ENCODE assay signal across 8 cellular contexts in the genomic region with DNA sequence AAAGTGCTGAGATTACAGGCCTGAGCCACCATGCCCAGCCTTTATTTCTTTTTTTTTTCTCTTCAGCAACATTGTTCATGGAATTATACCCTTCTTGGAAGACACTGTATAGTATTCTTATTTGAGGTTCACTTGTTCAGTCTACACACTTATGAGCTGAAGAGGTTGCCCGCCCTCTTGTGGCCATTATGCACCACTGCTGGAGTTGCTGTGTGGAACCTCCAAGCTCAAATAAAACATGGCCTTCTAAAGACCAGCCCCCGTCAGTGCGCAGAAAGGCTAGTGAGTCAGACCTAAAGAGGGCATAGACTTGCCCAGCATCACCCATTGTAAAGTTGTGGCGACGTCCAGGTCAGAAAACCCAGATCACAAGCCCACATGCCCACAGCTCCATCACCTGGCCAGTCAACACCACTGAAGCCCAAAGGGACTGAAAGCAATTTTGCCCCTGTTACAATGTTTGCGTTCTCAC. TPM values are rescaled to one million over a fixed set of nuclear protein-coding genes. Genes with fewer than 3 reads are reported as not detected.
DNase-seq lines count a peak whose midpoint lies in the region; ATAC-seq and TF ChIP-seq lines count a peak whose summit lies in the region.

No MANE protein-coding gene starts in this region.

- H3K4me1 Mint-ChIP-seq in WTC11: peaks cover 33% of the 10 kb centered on the region
- peaks cover 6% of the 10 kb centered on the region for H3K4me1 Mint-ChIP-seq in central memory CD8-positive, alpha-beta T cell

- peak overlapping the region; percentile 72 for H3K27ac ChIP-seq in layer of hippocampus (ENCODE audit: low read depth, low read length)

- no peak overlapping the region for H3K4me3 Mint-ChIP-seq in WTC11
- H3K4me3 Mint-ChIP-seq in central memory CD8-positive, alpha-beta T cell: no peak overlapping the region

- DNase-seq in GM10266 (ENCODE audit: extremely low spot score) (peak; percentile 75), NCI-H2196 treated with DMSO at 0.1 percent for 48 hours (lab: John Stamatoyannopoulos, UW; ENCODE audit: unreplicated experiment) (peak; percentile 86), WTC11 (ENCODE audit: low spot score) (peak; percentile 66), 8988T (no peak)
- peak; percentile 34 for DNase-seq in central memory CD8-positive, alpha-beta T cell (ENCODE audit: low spot score in 2 of 2)
- DNase-seq in stimulated activated CD4-positive, alpha-beta T cell treated with anti-CD3 and anti-CD28 coated beads, Interleukin-2, amount 100 ng/mL, for 48 hours: peak; percentile 49 to 54

- TF ChIP-seq CTCF in GM10266 (IDR thresholded peaks at IDR 0.05; ENCODE audit: control insufficient read depth, insufficient read depth, low read depth, missing control alignments): peak; percentile 92
- peak; percentile 83 for TF ChIP-seq CTCF in WTC11 (IDR thresholded peaks at IDR 0.05)

- no peaks in the 10 kb centered on the region for H3K36me3 Mint-ChIP-seq in WTC11
- no peaks in the 10 kb centered on the region for H3K36me3 Mint-ChIP-seq in central memory CD8-positive, alpha-beta T cell (ENCODE audit: insufficient read depth)

- H3K9me3 Mint-ChIP-seq in WTC11: no peaks in the 10 kb centered on the region
- no peaks in the 10 kb centered on the region for H3K9me3 Mint-ChIP-seq in central memory CD8-positive, alpha-beta T cell

- CTCF ChIA-PET in WTC11 (lab: Charles Lee): interaction anchor here (0.5 to 6.6 kb wide), 64 partner anchors 10 to 601 kb away, joined by 3 to 126 read pairs (median 4); partner anchors contain the start of genes LURAP1, PIK3R3, POMGNT1 and RAD54L

- peak overlapping the region; percentile 84 for H3K27ac Mint-ChIP-seq in WTC11
- H3K27ac Mint-ChIP-seq in central memory CD8-positive, alpha-beta T cell (ENCODE audit: low read depth): no peak overlapping the region

- ATAC-seq in HG03039 (IDR thresholded peaks at IDR 0.05; ENCODE audit: unreplicated experiment) (peak; percentile 67), WTC11 (peak; percentile 84)
- peak; percentile 90 for ATAC-seq in central memory CD8-positive, alpha-beta T cell (replicated peaks; ENCODE audit: extremely low read depth, poor library complexity, severe bottlenecking)

- POLR2A ChIA-PET in WTC11 (lab: Charles Lee): interaction anchor here (0.6 to 1.5 kb wide), 7 partner anchors 14 to 1518 kb away, joined by 3 to 7 read pairs (median 3); partner anchors contain the start of gene POMGNT1

- H3K27me3 ChIP-seq in layer of hippocampus (ENCODE audit: control insufficient read depth, insufficient read depth, low read length): no peaks in the 10 kb centered on the region

- no peaks in the 10 kb centered on the region for H3K27me3 Mint-ChIP-seq in WTC11 (ENCODE audit: low read depth)
- H3K27me3 Mint-ChIP-seq in central memory CD8-positive, alpha-beta T cell: no peaks in the 10 kb centered on the region

TF ChIP-seq in WTC11, 78 proteins besides CTCF, POLR2A, EP300 and RAD21:
- TF ChIP-seq ZNF219 (CRISPR knock-in tag; IDR thresholded peaks at IDR 0.05; ENCODE audit: borderline replicate concordance): no peak
- TF ChIP-seq NFATC4 (CRISPR knock-in tag; IDR thresholded peaks at IDR 0.05): no peak
- no peak for TF ChIP-seq OVOL2 (CRISPR knock-in tag; IDR thresholded peaks at IDR 0.05; ENCODE audit: borderline replicate concordance)
- no peak for TF ChIP-seq USF2 (CRISPR knock-in tag; IDR thresholded peaks at IDR 0.05)
- TF ChIP-seq ZNF416 (CRISPR knock-in tag; IDR thresholded peaks at IDR 0.05): no peak
- TF ChIP-seq TEAD4 (CRISPR knock-in tag; IDR thresholded peaks at IDR 0.05): no peak
- no peak for TF ChIP-seq ZNF232 (CRISPR knock-in tag; IDR thresholded peaks at IDR 0.05)
- TF ChIP-seq, protein P1, sequence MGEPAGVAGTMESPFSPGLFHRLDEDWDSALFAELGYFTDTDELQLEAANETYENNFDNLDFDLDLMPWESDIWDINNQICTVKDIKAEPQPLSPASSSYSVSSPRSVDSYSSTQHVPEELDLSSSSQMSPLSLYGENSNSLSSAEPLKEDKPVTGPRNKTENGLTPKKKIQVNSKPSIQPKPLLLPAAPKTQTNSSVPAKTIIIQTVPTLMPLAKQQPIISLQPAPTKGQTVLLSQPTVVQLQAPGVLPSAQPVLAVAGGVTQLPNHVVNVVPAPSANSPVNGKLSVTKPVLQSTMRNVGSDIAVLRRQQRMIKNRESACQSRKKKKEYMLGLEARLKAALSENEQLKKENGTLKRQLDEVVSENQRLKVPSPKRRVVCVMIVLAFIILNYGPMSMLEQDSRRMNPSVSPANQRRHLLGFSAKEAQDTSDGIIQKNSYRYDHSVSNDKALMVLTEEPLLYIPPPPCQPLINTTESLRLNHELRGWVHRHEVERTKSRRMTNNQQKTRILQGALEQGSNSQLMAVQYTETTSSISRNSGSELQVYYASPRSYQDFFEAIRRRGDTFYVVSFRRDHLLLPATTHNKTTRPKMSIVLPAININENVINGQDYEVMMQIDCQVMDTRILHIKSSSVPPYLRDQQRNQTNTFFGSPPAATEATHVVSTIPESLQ (CRISPR knock-in tag; IDR thresholded peaks at IDR 0.05): no peak
- no peak for TF ChIP-seq GABPB1 (CRISPR knock-in tag; IDR thresholded peaks at IDR 0.05)

RNA-seq across cellular contexts. Expression of gene LURAP1, which starts 20.4 kb away (rescaled TPM):
- total RNA-seq in WTC11 (2021): 3.8 to 4.0 TPM (median 4.0 TPM) in 3 replicates

RNA-seq across cellular contexts. Expression of gene RAD54L, which starts 24.1 kb away (rescaled TPM):
- 51.2 to 54.7 TPM (median 53.7 TPM) in 3 replicates for total RNA-seq in WTC11 (2021)

RNA-seq across cellular contexts. Expression of gene POMGNT1, which starts 25.3 kb away (rescaled TPM):
- 42.5 to 43.2 TPM (median 43.2 TPM) in 3 replicates for total RNA-seq in WTC11 (2021)

RNA-seq across cellular contexts. Expression of gene P3R3URF, which starts 47.2 kb away (rescaled TPM):
- not detected in 3 replicates for total RNA-seq in WTC11 (2021)

RNA-seq across cellular contexts. Expression of gene TSPAN1, which starts 48.6 kb away (rescaled TPM):
- total RNA-seq in WTC11 (2021): 0.50 to 0.69 TPM (median 0.57 TPM) in 3 replicates
